Comparison of ENCODE assay signal across 8 cellular contexts in the genomic region with DNA sequence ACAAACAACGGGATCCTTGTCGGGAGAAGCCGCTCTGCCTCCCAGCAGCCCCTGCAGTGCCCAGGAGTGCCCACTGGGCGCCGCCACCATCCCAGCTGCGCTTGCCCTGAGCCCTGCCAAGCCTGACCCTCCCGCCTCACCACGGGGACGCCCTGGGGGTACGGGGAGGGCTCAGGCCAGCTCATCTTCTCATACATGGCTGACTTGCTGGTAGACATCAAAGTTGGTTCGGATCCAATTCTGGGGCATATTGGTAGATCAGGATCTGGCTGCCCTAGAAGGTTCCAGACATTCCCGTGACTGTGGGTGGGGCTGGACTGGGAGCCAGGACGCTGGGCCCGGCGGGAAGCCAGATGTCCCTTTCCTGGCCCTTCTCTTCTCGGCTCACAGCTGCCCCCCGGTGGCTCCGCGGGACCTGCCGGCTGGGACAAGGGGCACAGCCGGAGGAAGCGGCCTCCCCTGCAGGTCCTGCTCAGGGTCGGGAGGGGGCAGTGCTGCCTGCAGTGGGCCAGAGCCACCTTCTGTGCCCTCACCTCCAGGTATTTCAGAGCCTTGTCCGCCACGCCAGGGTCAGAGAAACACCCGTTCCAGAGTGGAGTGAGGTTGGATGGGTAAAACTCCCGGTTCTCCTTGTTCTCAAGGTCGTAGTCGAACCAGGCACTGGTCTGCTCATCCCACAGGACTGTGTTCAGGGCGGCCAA. TPM values are rescaled to one million over a fixed set of nuclear protein-coding genes. Genes with fewer than 3 reads are reported as not detected.
A peak's percentile ranks its signal among the peaks of the same experiment; 100 is the strongest.
DNase-seq lines count a peak whose midpoint lies in the region; ATAC-seq, FAIRE-seq and TF ChIP-seq lines count a peak whose summit lies in the region.

No MANE protein-coding gene starts in this region.

- H3K36me3 Mint-ChIP-seq in activated T-helper 2 cell treated with anti-CD3 and anti-CD28 coated beads, Interferon-gamma antibody, Interleukin-2, Interleukin-4, amounts not matched to agents 10 μg/mL and 5 μg/mL and 100 μg/mL, durations not matched to agents 14 hours and 24 hours and 36 hours (ENCODE audit: low read depth): no peaks in the 10 kb centered on the region
- H3K36me3 Mint-ChIP-seq in natural killer cell: no peaks in the 10 kb centered on the region
- H3K36me3 Mint-ChIP-seq in stimulated activated memory B cell treated with anti-CD40 and anti-IgM and Interleukin-4, amounts not matched to agents 10 μg/mL and 1 μg/mL and 100 μg/mL, for 72 hours: no peaks in the 10 kb centered on the region

- intact Hi-C loops in activated T-helper 2 cell treated with anti-CD3 and anti-CD28 coated beads, Interferon-gamma antibody, Interleukin-2, Interleukin-4, amounts not matched to agents 10 μg/mL and 5 μg/mL and 100 μg/mL, durations not matched to agents 14 hours and 24 hours and 36 hours (cut with micrococcal nuclease): loop anchor here (1.0 to 5.0 kb wide), 3 partner anchors 57 to 266 kb away; partner anchors contain the start of gene UPK2
- intact Hi-C loops in natural killer cell (cut with micrococcal nuclease): loop anchor here (1.0 to 5.0 kb wide), 6 partner anchors 15 to 266 kb away; partner anchors contain the start of genes DDX6 and UPK2

- TF ChIP-seq CTCF in KMS-11 (conservative IDR thresholded peaks at IDR 0.05; ENCODE audit: low read depth, low read length) (peak; percentile 77), natural killer cell (IDR thresholded peaks at IDR 0.05) (peak; percentile 98)

- H3K4me1 Mint-ChIP-seq in activated T-helper 2 cell treated with anti-CD3 and anti-CD28 coated beads, Interferon-gamma antibody, Interleukin-2, Interleukin-4, amounts not matched to agents 10 μg/mL and 5 μg/mL and 100 μg/mL, durations not matched to agents 14 hours and 24 hours and 36 hours (ENCODE audit: low read depth): peaks cover 26% of the 10 kb centered on the region
- peaks cover 34 to 57% of the 10 kb centered on the region in 2 donors for H3K4me1 Mint-ChIP-seq in natural killer cell
- peaks cover 30% of the 10 kb centered on the region for H3K4me1 Mint-ChIP-seq in stimulated activated memory B cell treated with anti-CD40 and anti-IgM and Interleukin-4, amounts not matched to agents 10 μg/mL and 1 μg/mL and 100 μg/mL, for 72 hours

- H3K27ac ChIP-seq in KMS-11: no peak overlapping the region

- no peaks in the 10 kb centered on the region for H3K27me3 ChIP-seq in KMS-11 (ENCODE audit: insufficient read depth, low read depth)

- no peaks in the 10 kb centered on the region for H4K20me1 ChIP-seq in KMS-11 (ENCODE audit: insufficient read depth)

- H3K4me2 ChIP-seq in KMS-11: peak overlapping the region; percentile 54

- no peaks in the 10 kb centered on the region for H3K79me2 ChIP-seq in KMS-11 (ENCODE audit: insufficient read depth, low read depth)

- no peaks in the 10 kb centered on the region for H3K9me3 Mint-ChIP-seq in activated T-helper 2 cell treated with anti-CD3 and anti-CD28 coated beads, Interferon-gamma antibody, Interleukin-2, Interleukin-4, amounts not matched to agents 10 μg/mL and 5 μg/mL and 100 μg/mL, durations not matched to agents 14 hours and 24 hours and 36 hours
- H3K9me3 Mint-ChIP-seq in natural killer cell: no peaks in the 10 kb centered on the region
- no peaks in the 10 kb centered on the region for H3K9me3 Mint-ChIP-seq in stimulated activated memory B cell treated with anti-CD40 and anti-IgM and Interleukin-4, amounts not matched to agents 10 μg/mL and 1 μg/mL and 100 μg/mL, for 72 hours

- H3K4me1 ChIP-seq in KMS-11 (ENCODE audit: low read depth, poor library complexity, severe bottlenecking): peaks cover 36% of the 10 kb centered on the region

- H2AFZ ChIP-seq in KMS-11 (ENCODE audit: low read depth): peak overlapping the region; percentile 76

- H3K27me3 Mint-ChIP-seq in activated T-helper 2 cell treated with anti-CD3 and anti-CD28 coated beads, Interferon-gamma antibody, Interleukin-2, Interleukin-4, amounts not matched to agents 10 μg/mL and 5 μg/mL and 100 μg/mL, durations not matched to agents 14 hours and 24 hours and 36 hours (ENCODE audit: low read depth): peaks cover 11% of the 10 kb centered on the region
- H3K27me3 Mint-ChIP-seq in natural killer cell (ENCODE audit: low read depth in 2 of 2): peaks cover 7% of the 10 kb centered on the region in 2 donors
- peaks cover 13% of the 10 kb centered on the region for H3K27me3 Mint-ChIP-seq in stimulated activated memory B cell treated with anti-CD40 and anti-IgM and Interleukin-4, amounts not matched to agents 10 μg/mL and 1 μg/mL and 100 μg/mL, for 72 hours

- peak; percentile 84 for DNase-seq in DMS 273 treated with DMSO at 0.1 percent for 48 hours (lab: John Stamatoyannopoulos, UW)
- peak; percentile 74 for DNase-seq in RCC 7860 (ENCODE audit: low spot score)
- DNase-seq in activated T-helper 2 cell treated with anti-CD3 and anti-CD28 coated beads, Interferon-gamma antibody, Interleukin-2, Interleukin-4, amounts not matched to agents 10 μg/mL and 5 μg/mL and 100 μg/mL, durations not matched to agents 14 hours and 24 hours and 36 hours (ENCODE audit: low spot score): peak; percentile 75
- DNase-seq in fibroblast of peridontal ligament (ENCODE audit: extremely low read depth): peak; percentile 87
- peak; percentile 80 for DNase-seq in natural killer cell

- peak; percentile 84 for ATAC-seq in GM21723 (IDR thresholded peaks at IDR 0.05; ENCODE audit: unreplicated experiment)
- peak; percentile 82 to 93 (median 86) for ATAC-seq in natural killer cell
- ATAC-seq in stimulated activated memory B cell treated with anti-CD40 and anti-IgM and Interleukin-4, amounts not matched to agents 10 μg/mL and 1 μg/mL and 100 μg/mL, for 72 hours: peak; percentile 96

- peak overlapping the region; percentile 68 for H3K4me3 Mint-ChIP-seq in activated T-helper 2 cell treated with anti-CD3 and anti-CD28 coated beads, Interferon-gamma antibody, Interleukin-2, Interleukin-4, amounts not matched to agents 10 μg/mL and 5 μg/mL and 100 μg/mL, durations not matched to agents 14 hours and 24 hours and 36 hours (ENCODE audit: low read depth)
- H3K4me3 Mint-ChIP-seq in natural killer cell: peak overlapping the region; percentile 83
- H3K4me3 Mint-ChIP-seq in stimulated activated memory B cell treated with anti-CD40 and anti-IgM and Interleukin-4, amounts not matched to agents 10 μg/mL and 1 μg/mL and 100 μg/mL, for 72 hours: peak overlapping the region; percentile 80

- no peak overlapping the region for H3K27ac Mint-ChIP-seq in activated T-helper 2 cell treated with anti-CD3 and anti-CD28 coated beads, Interferon-gamma antibody, Interleukin-2, Interleukin-4, amounts not matched to agents 10 μg/mL and 5 μg/mL and 100 μg/mL, durations not matched to agents 14 hours and 24 hours and 36 hours
- H3K27ac Mint-ChIP-seq in natural killer cell: peak overlapping the region; percentile 57 to 82
- H3K27ac Mint-ChIP-seq in stimulated activated memory B cell treated with anti-CD40 and anti-IgM and Interleukin-4, amounts not matched to agents 10 μg/mL and 1 μg/mL and 100 μg/mL, for 72 hours: peak overlapping the region; percentile 70

- no peaks in the 10 kb centered on the region for H3K36me3 ChIP-seq in KMS-11 (ENCODE audit: insufficient read depth)

- no peak overlapping the region; the same call in 1 of the 2 replicates for H3K9ac ChIP-seq in KMS-11

- peak; percentile 4 for FAIRE-seq in RCC 7860 (lab: Jason Lieb, UNC)

- no peak overlapping the region for H3K4me3 ChIP-seq in KMS-11 (IDR thresholded peaks at IDR 0.05; ENCODE audit: insufficient read depth, low read depth, low read length)

RNA-seq across cellular contexts. Expression of gene TREH, which starts 10.6 kb away (rescaled TPM):
- total RNA-seq in activated T-helper 2 cell treated with anti-CD3 and anti-CD28 coated beads, Interferon-gamma antibody, Interleukin-2, Interleukin-4, amounts not matched to agents 10 μg/mL and 5 μg/mL and 100 μg/mL, durations not matched to agents 14 hours and 24 hours and 36 hours: not detected in 2 replicates
- not detected for total RNA-seq in natural killer cell
